Comparison of ENCODE assay signal across 11 cellular contexts in genomic region chr17:75272848-75273184, GRCh38. TPM values are rescaled to one million over a fixed set of nuclear protein-coding genes. Genes with fewer than 3 reads are reported as not detected.
A peak's percentile ranks its signal among the peaks of the same experiment; 100 is the strongest.
DNase-seq lines count a peak whose midpoint lies in the region; ATAC-seq and TF ChIP-seq lines count a peak whose summit lies in the region.
"Had no signal": no experiment of that assay in that cellular context is flagged by ENCODE, and none has a peak within 500 bp of the region (broad histone marks: within the 10 kb centered on the region; RNA-seq: fewer than 3 reads in every experiment).

No MANE protein-coding gene starts in this region.

- H4K8ac ChIP-seq in IMR-90 (ENCODE audit: low read depth in 2 of 2, low read length in 2 of 2), result no peak overlapping the region

- POLR2A ChIA-PET in IMR-90 (lab: Charles Lee; ENCODE audit: unreplicated experiment), result no interaction called here

- H3K9me3 ChIP-seq in IMR-90 (ENCODE audit: control insufficient read depth, insufficient read depth, low read length), result no peaks in the 10 kb centered on the region
- no peaks in the 10 kb centered on the region for H3K9me3 ChIP-seq in upper lobe of right lung

- H3K18ac ChIP-seq in IMR-90 (ENCODE audit: low read depth, low read length), result no peak overlapping the region

- H3K4me3 ChIP-seq in IMR-90 (ENCODE audit: insufficient read depth, low read depth, low read length) (no peak overlapping the region), upper lobe of right lung (no peak overlapping the region)

- H3K27me3 ChIP-seq in IMR-90 (ENCODE audit: control insufficient read depth, insufficient read depth, low read length) (no peaks in the 10 kb centered on the region), upper lobe of right lung (no peaks in the 10 kb centered on the region)

- no TSS peak for BruUV-seq in IMR-90 (replicated peaks; lab: Mats Ljungman, UMichigan)

- in situ Hi-C loops in IMR-90 (cut with MboI; ENCODE audit: low sequenced_read_pairs), result no loop called here

- 0 out of 2 replicates have a peak overlapping the region, but pooled peaks have one; percentile 28 for H2AK5ac ChIP-seq in IMR-90 (ENCODE audit: low read depth, low read length)

- intact Hi-C loops in IMR-90 (cut with micrococcal nuclease), result loop anchor here (10.0 kb wide), 1 partner anchor 242 kb away; the partner anchor contains the start of genes CASKIN2 and TSEN54
- intact Hi-C loops in upper lobe of right lung (cut with DNase I), result no loop called here

- H3K4me1 ChIP-seq in IMR-90 (ENCODE audit: control insufficient read depth, insufficient read depth, low read length), result peaks cover 18% of the 10 kb centered on the region
- H3K4me1 ChIP-seq in upper lobe of right lung, result peaks cover 18% of the 10 kb centered on the region

- no peak for TF ChIP-seq POLR2A in IMR-90 (IDR thresholded peaks at IDR 0.05; ENCODE audit: low read depth, low read length)

- no peak overlapping the region for H2BK120ac ChIP-seq in IMR-90 (ENCODE audit: low read depth, low read length)

- H2AFZ ChIP-seq in IMR-90 (replicated peaks; ENCODE audit: low read length, poor library complexity), result peak overlapping the region; percentile 51

- H3K36me3 Mint-ChIP-seq in activated naive CD4-positive, alpha-beta T cell treated with anti-CD3 and anti-CD28 coated beads, Interleukin-2, amount 50 U/mL, for 72 hours, result peaks cover 11 to 20% of the 10 kb centered on the region in 2 donors
- H3K36me3 Mint-ChIP-seq in natural killer cell treated with Interleukin-12 subunit alpha and Interleukin-12 subunit beta and Interleukin-15 and Interleukin-18, amount 100 ng/mL, for 72 hours, result peaks cover 4% of the 10 kb centered on the region

- no peak overlapping the region for H3K9ac ChIP-seq in IMR-90 (ENCODE audit: low read depth, low read length)

- H3K4me2 ChIP-seq in IMR-90 (ENCODE audit: low read depth, low read length), result no peak overlapping the region

- CTCF ChIA-PET in IMR-90 (lab: Yijun Ruan, JAX), result interaction anchor here (3.2 kb wide), 1 partner anchor 11 kb away, joined by 18 read pairs; the partner anchor contains the start of genes GGA3 and MRPS7

- 60% methylated on average over 1 of the region's 3 CpGs; no CpG with 5 or more reads in 1 of the 2 experiments for WGBS in IMR-90 (ENCODE audit: extremely low coverage in 2 of 2, insufficient read length in 1 of 2), 2 experiments

- no peaks in the 10 kb centered on the region for H3K27me3 Mint-ChIP-seq in natural killer cell treated with Interleukin-12 subunit alpha and Interleukin-12 subunit beta and Interleukin-15 and Interleukin-18, amount 100 ng/mL, for 72 hours

- TF ChIP-seq RAD21 in IMR-90 (IDR thresholded peaks at IDR 0.05; ENCODE audit: low read length), result no peak

- peak; percentile 85 for DNase-seq in DMS 273 (lab: John Stamatoyannopoulos, UW; ENCODE audit: unreplicated experiment)
- no peak for DNase-seq in IMR-90
- DNase-seq in activated naive CD4-positive, alpha-beta T cell treated with anti-CD3 and anti-CD28 coated beads, Interleukin-2, amount 50 U/mL, for 72 hours (ENCODE audit: low spot score in 2 of 2), result no peak
- DNase-seq in natural killer cell treated with Interleukin-12 subunit alpha and Interleukin-12 subunit beta and Interleukin-15 and Interleukin-18, amount 100 ng/mL, for 72 hours (ENCODE audit: low spot score), result no peak
- no peak for DNase-seq in AML-193 (lab: John Stamatoyannopoulos, UW)
- no peak for DNase-seq in UCSD-AML1 (lab: John Stamatoyannopoulos, UW; ENCODE audit: unreplicated experiment)
- no peak for DNase-seq in upper lobe of right lung
- DNase-seq: DMS79 treated with DMSO at 0.1 percent for 48 hours, NCI-H2081 treated with DMSO at 0.1 percent for 48 hours had no signal

- peak overlapping the region; percentile 81 to 91 for H3K27ac Mint-ChIP-seq in activated naive CD4-positive, alpha-beta T cell treated with anti-CD3 and anti-CD28 coated beads, Interleukin-2, amount 50 U/mL, for 72 hours
- peak overlapping the region; percentile 56 to 74 for H3K27ac Mint-ChIP-seq in natural killer cell treated with Interleukin-12 subunit alpha and Interleukin-12 subunit beta and Interleukin-15 and Interleukin-18, amount 100 ng/mL, for 72 hours

- H3K9me1 ChIP-seq in IMR-90 (ENCODE audit: insufficient read depth, low read length), result 0 out of 2 replicates have a peak, but pooled peaks cover 10% of the 10 kb centered on the region

- no peak overlapping the region for H3K23ac ChIP-seq in IMR-90 (ENCODE audit: low read depth, low read length)

- H2BK20ac ChIP-seq in IMR-90 (ENCODE audit: low read depth, low read length), result no peak overlapping the region

- no peak overlapping the region for H3K14ac ChIP-seq in IMR-90 (replicated peaks; ENCODE audit: low read depth, low read length)

- H3K4me1 Mint-ChIP-seq in natural killer cell treated with Interleukin-12 subunit alpha and Interleukin-12 subunit beta and Interleukin-15 and Interleukin-18, amount 100 ng/mL, for 72 hours (ENCODE audit: low read depth in 2 of 2), result peaks cover 23 to 26% of the 10 kb centered on the region in 2 donors

- H2BK5ac ChIP-seq in IMR-90 (ENCODE audit: low read depth, low read length, poor library complexity, severe bottlenecking), result peak overlapping the region; percentile 14

- ATAC-seq in IMR-90 (ENCODE audit: low read depth), result no peak
- ATAC-seq in activated naive CD4-positive, alpha-beta T cell treated with anti-CD3 and anti-CD28 coated beads, Interleukin-2, amount 50 U/mL, for 72 hours, result no peak
- no peak for ATAC-seq in natural killer cell treated with Interleukin-12 subunit alpha and Interleukin-12 subunit beta and Interleukin-15 and Interleukin-18, amount 100 ng/mL, for 72 hours
- no peak for ATAC-seq in GM21390 (IDR thresholded peaks at IDR 0.05; ENCODE audit: unreplicated experiment)
- ATAC-seq in upper lobe of right lung, result no peak

- H4K91ac ChIP-seq in IMR-90 (ENCODE audit: insufficient read depth, low read depth, low read length), result no peak overlapping the region

- no peak overlapping the region for H3K56ac ChIP-seq in IMR-90 (ENCODE audit: extremely low read depth, insufficient read depth, low read length)

- H3K79me1 ChIP-seq in IMR-90 (ENCODE audit: low read depth in 1 of 2, low read length in 2 of 2), result peaks cover 4 to 11% of the 10 kb centered on the region in 2 experiments; a peak in 3 of 4 replicates

- dilution Hi-C loops in IMR-90 (cut with HindIII; ENCODE audit: low sequenced_read_pairs, unreplicated experiment), result no loop called here

- H3K9me3 Mint-ChIP-seq in activated naive CD4-positive, alpha-beta T cell treated with anti-CD3 and anti-CD28 coated beads, Interleukin-2, amount 50 U/mL, for 72 hours, result no peaks in the 10 kb centered on the region
- H3K9me3 Mint-ChIP-seq in natural killer cell treated with Interleukin-12 subunit alpha and Interleukin-12 subunit beta and Interleukin-15 and Interleukin-18, amount 100 ng/mL, for 72 hours, result no peaks in the 10 kb centered on the region

- no peak overlapping the region for H4K5ac ChIP-seq in IMR-90 (ENCODE audit: low read depth, low read length)

- H4K20me1 ChIP-seq in IMR-90 (ENCODE audit: insufficient read depth, low read length), result no peaks in the 10 kb centered on the region; the same call in none of the 2 replicates

- H3K27ac ChIP-seq in IMR-90 (ENCODE audit: insufficient read depth, low read length), result no peak overlapping the region
- H3K27ac ChIP-seq in upper lobe of right lung, result no peak overlapping the region
- H3K27ac ChIP-seq: WERI-Rb-1 had no signal

- H2AK9ac ChIP-seq in IMR-90 (replicated peaks; ENCODE audit: low read depth, low read length, poor library complexity), result peak overlapping the region; percentile 89

- H2BK15ac ChIP-seq in IMR-90 (ENCODE audit: low read depth, low read length), result no peak overlapping the region

- H3K4ac ChIP-seq in IMR-90 (ENCODE audit: low read depth, low read length), result no peak overlapping the region

- H3K4me3 Mint-ChIP-seq in natural killer cell treated with Interleukin-12 subunit alpha and Interleukin-12 subunit beta and Interleukin-15 and Interleukin-18, amount 100 ng/mL, for 72 hours, result peak overlapping the region; percentile 91

- H3K36me3 ChIP-seq in IMR-90 (ENCODE audit: control insufficient read depth, insufficient read depth, low read length) (no peaks in the 10 kb centered on the region), upper lobe of right lung (peaks cover 4% of the 10 kb centered on the region)

- TF ChIP-seq CTCF in IMR-90 (conservative IDR thresholded peaks at IDR 0.05; ENCODE audit: low read depth, low read length), result no peak
- no peak for TF ChIP-seq CTCF in upper lobe of right lung (IDR thresholded peaks at IDR 0.05)

RNA-seq across cellular contexts. Expression of gene MIF4GD, which starts 1.8 kb away (rescaled TPM):
- total RNA-seq in IMR-90 (2012; rRNA removed) (3.3 and 4.1 TPM in 2 replicates), upper lobe of right lung (25.7 TPM)
- polyA plus RNA-seq in IMR-90 (2012; rRNA removed), result 6.9 and 7.7 TPM in 2 replicates
- 7.9 and 11.1 TPM in 2 replicates for polyA plus RNA-seq in IMR-90 (2012; cell fraction: cytosol; rRNA removed)
- polyA plus RNA-seq in IMR-90 (2012; cell fraction: nucleus; rRNA removed; ENCODE audit: low replicate concordance), result 5.9 and 6.9 TPM in 2 replicates
- total RNA-seq in activated naive CD4-positive, alpha-beta T cell treated with anti-CD3 and anti-CD28 coated beads, Interleukin-2, amount 50 U/mL, for 72 hours, result 10 to 100 TPM; 33.4 to 37.8 TPM
- total RNA-seq in natural killer cell treated with Interleukin-12 subunit alpha and Interleukin-12 subunit beta and Interleukin-15 and Interleukin-18, amount 100 ng/mL, for 72 hours, result 10 to 100 TPM; 32.3 to 35.2 TPM

RNA-seq across cellular contexts. Expression of gene MRPS7, which starts 11.1 kb away (rescaled TPM):
- total RNA-seq in IMR-90 (2012; rRNA removed), result 55.9 and 62.5 TPM in 2 replicates
- 60.5 and 70.3 TPM in 2 replicates for polyA plus RNA-seq in IMR-90 (2012; rRNA removed)
- 35.4 and 53.8 TPM in 2 replicates for polyA plus RNA-seq in IMR-90 (2012; cell fraction: cytosol; rRNA removed)
- polyA plus RNA-seq in IMR-90 (2012; cell fraction: nucleus; rRNA removed; ENCODE audit: low replicate concordance), result 22.2 and 34.6 TPM in 2 replicates
- total RNA-seq in activated naive CD4-positive, alpha-beta T cell treated with anti-CD3 and anti-CD28 coated beads, Interleukin-2, amount 50 U/mL, for 72 hours, result 10 to 100 TPM; 72.3 to 80.5 TPM
- total RNA-seq in natural killer cell treated with Interleukin-12 subunit alpha and Interleukin-12 subunit beta and Interleukin-15 and Interleukin-18, amount 100 ng/mL, for 72 hours, result 10 to 100 TPM; 76.4 to 82.8 TPM
- total RNA-seq in upper lobe of right lung, result 34.7 TPM

RNA-seq across cellular contexts. Expression of gene GGA3, which starts 11.4 kb away (rescaled TPM):
- 12.8 and 15.1 TPM in 2 replicates for total RNA-seq in IMR-90 (2012; rRNA removed)
- 35.2 and 37.7 TPM in 2 replicates for polyA plus RNA-seq in IMR-90 (2012; rRNA removed)
- polyA plus RNA-seq in IMR-90 (2012; cell fraction: cytosol; rRNA removed), result 11.8 and 16.9 TPM in 2 replicates
- polyA plus RNA-seq in IMR-90 (2012; cell fraction: nucleus; rRNA removed; ENCODE audit: low replicate concordance), result 173 and 223 TPM in 2 replicates
- 10 to 100 TPM; 74.9 to 79.0 TPM for total RNA-seq in activated naive CD4-positive, alpha-beta T cell treated with anti-CD3 and anti-CD28 coated beads, Interleukin-2, amount 50 U/mL, for 72 hours
- total RNA-seq in natural killer cell treated with Interleukin-12 subunit alpha and Interleukin-12 subunit beta and Interleukin-15 and Interleukin-18, amount 100 ng/mL, for 72 hours, result 100 to 1,000 TPM in 1 of 2 donors, 10 to 100 TPM in 1; 77.3 to 111 TPM
- total RNA-seq in upper lobe of right lung, result 52.7 TPM

RNA-seq across cellular contexts. Expression of gene SLC25A19, which starts 16.4 kb away (rescaled TPM):
- 8.3 and 9.1 TPM in 2 replicates for total RNA-seq in IMR-90 (2012; rRNA removed)
- polyA plus RNA-seq in IMR-90 (2012; rRNA removed), result 9.2 and 10.1 TPM in 2 replicates
- polyA plus RNA-seq in IMR-90 (2012; cell fraction: cytosol; rRNA removed), result 6.8 and 8.2 TPM in 2 replicates
- polyA plus RNA-seq in IMR-90 (2012; cell fraction: nucleus; rRNA removed; ENCODE audit: low replicate concordance), result 7.1 and 9.9 TPM in 2 replicates
- total RNA-seq in activated naive CD4-positive, alpha-beta T cell treated with anti-CD3 and anti-CD28 coated beads, Interleukin-2, amount 50 U/mL, for 72 hours, result 100 to 1,000 TPM in 1 of 2 donors, 10 to 100 TPM in 1; 74.4 to 110 TPM
- 100 to 1,000 TPM in 1 of 2 donors, 10 to 100 TPM in 1; 53.0 to 140 TPM for total RNA-seq in natural killer cell treated with Interleukin-12 subunit alpha and Interleukin-12 subunit beta and Interleukin-15 and Interleukin-18, amount 100 ng/mL, for 72 hours
- total RNA-seq in upper lobe of right lung, result 29.4 TPM
